Comparison of ENCODE assay signal across 9 cellular contexts in the genomic region with DNA sequence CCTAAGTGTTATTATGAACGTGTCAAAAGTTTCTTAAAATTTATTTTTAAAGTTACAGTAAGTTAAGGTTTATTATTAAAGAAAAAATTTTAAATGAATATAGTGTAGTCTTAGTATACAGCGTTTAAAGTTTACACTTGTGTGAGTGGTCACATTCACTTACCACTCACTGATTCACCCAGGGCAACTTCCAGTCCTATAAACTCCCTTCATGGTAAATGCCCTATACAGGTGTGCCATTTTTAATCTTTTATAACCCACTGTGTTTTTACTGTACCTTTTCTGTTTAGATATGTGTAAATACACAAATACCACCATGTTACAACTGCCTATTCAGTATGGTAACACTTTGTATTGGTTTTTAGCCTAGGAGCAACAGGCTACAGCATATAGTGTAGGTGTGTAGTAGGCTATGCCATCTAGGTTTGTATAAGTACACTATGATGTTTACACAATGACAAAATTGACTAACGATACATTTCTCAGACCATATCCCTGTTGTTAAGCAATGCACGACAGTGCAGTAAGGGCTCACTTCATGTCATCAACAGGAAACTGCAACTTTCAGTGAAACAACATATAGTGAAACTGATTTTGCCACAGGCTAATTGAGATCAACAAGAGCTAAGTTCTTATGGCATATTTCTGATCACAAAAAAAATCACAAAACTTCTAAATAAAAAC.
DNase-seq lines count a peak whose midpoint lies in the region; ATAC-seq and TF ChIP-seq lines count a peak whose summit lies in the region.
"Had no signal": no experiment of that assay in that cellular context is flagged by ENCODE, and none has a peak within 500 bp of the region (broad histone marks: within the 10 kb centered on the region; RNA-seq: fewer than 3 reads in every experiment).

No MANE protein-coding gene starts in this region.

- intact Hi-C loops in Calu3 (cut with micrococcal nuclease; ENCODE audit: unreplicated experiment) (loop anchor here (5.0 to 10.0 kb wide), 4 partner anchors 112 to 618 kb away; a partner anchor contains a TSS), dorsolateral prefrontal cortex (cut with DNase I) (loop anchor here (5.0 to 10.0 kb wide), 2 partner anchors 108 to 215 kb away; a partner anchor contains a TSS)

- H3K4me1 Mint-ChIP-seq in Calu3 (ENCODE audit: low read depth, unreplicated experiment): peaks cover 22% of the 10 kb centered on the region
- H3K4me1 Mint-ChIP-seq in central memory CD8-positive, alpha-beta T cell: peaks cover 11% of the 10 kb centered on the region

- H3K9me3 Mint-ChIP-seq in Calu3 (ENCODE audit: low read depth, unreplicated experiment): no peaks in the 10 kb centered on the region
- H3K9me3 Mint-ChIP-seq in central memory CD8-positive, alpha-beta T cell: no peaks in the 10 kb centered on the region

- no peaks in the 10 kb centered on the region for H3K27me3 Mint-ChIP-seq in Calu3 (ENCODE audit: unreplicated experiment)
- H3K27me3 Mint-ChIP-seq in central memory CD8-positive, alpha-beta T cell: peaks cover 14% of the 10 kb centered on the region

- DNase-seq in Calu3 (no peak), cerebellar cortex (ENCODE audit: low spot score) (no peak), dorsolateral prefrontal cortex (no peak), NCI-H345 treated with DMSO at 0.1 percent for 48 hours (lab: John Stamatoyannopoulos, UW; ENCODE audit: unreplicated experiment) (no peak), NCI-H146 treated with DMSO at 0.1 percent for 48 hours (lab: John Stamatoyannopoulos, UW; ENCODE audit: unreplicated experiment) (no peak)
- DNase-seq in central memory CD8-positive, alpha-beta T cell (ENCODE audit: low spot score in 2 of 2): no peak
- DNase-seq: stomach had no signal

- peak; percentile 74 for ATAC-seq in GM19328 (IDR thresholded peaks at IDR 0.05; ENCODE audit: unreplicated experiment)
- ATAC-seq in HG03064 (IDR thresholded peaks at IDR 0.05; ENCODE audit: low read depth, unreplicated experiment): peak; percentile 65
- ATAC-seq in central memory CD8-positive, alpha-beta T cell (replicated peaks; ENCODE audit: extremely low read depth, poor library complexity, severe bottlenecking): no peak

- H3K4me3 Mint-ChIP-seq in Calu3 (ENCODE audit: low read depth, unreplicated experiment): no peak overlapping the region
- H3K4me3 Mint-ChIP-seq in central memory CD8-positive, alpha-beta T cell: no peak overlapping the region

- peak overlapping the region; percentile 66 for H3K27ac Mint-ChIP-seq in Calu3 (ENCODE audit: unreplicated experiment)
- peak overlapping the region; percentile 63 for H3K27ac Mint-ChIP-seq in central memory CD8-positive, alpha-beta T cell (ENCODE audit: low read depth)

- TF ChIP-seq CTCF in Calu3 (IDR thresholded peaks at IDR 0.05; ENCODE audit: unreplicated experiment): no peak
- TF ChIP-seq CTCF in dorsolateral prefrontal cortex (IDR thresholded peaks at IDR 0.05 in 54 of 56, conservative IDR thresholded peaks at IDR 0.05 in 2 of 56; ENCODE audit: low read depth in 1 of 56, partially characterized antibody in 56 of 56): no peak

- H3K36me3 Mint-ChIP-seq in Calu3 (ENCODE audit: insufficient read depth, unreplicated experiment): peaks cover 10% of the 10 kb centered on the region
- peaks cover 9% of the 10 kb centered on the region for H3K36me3 Mint-ChIP-seq in central memory CD8-positive, alpha-beta T cell (ENCODE audit: insufficient read depth)

- H3K27ac ChIP-seq in dorsolateral prefrontal cortex: no peak overlapping the region
- H3K27ac ChIP-seq: stomach had no signal

- H3K27me3 ChIP-seq in dorsolateral prefrontal cortex: no peaks in the 10 kb centered on the region
- H3K27me3 ChIP-seq: stomach had no signal

- CTCF ChIA-PET in Calu3 (lab: Charles Lee): interaction anchor here (0.7 to 1.5 kb wide), 2 partner anchors 11 to 113 kb away, joined by 3 to 5 read pairs; no protein-coding TSS in a partner anchor

- H3K4me3 ChIP-seq in dorsolateral prefrontal cortex: no peak overlapping the region
- H3K4me3 ChIP-seq: stomach had no signal

- BruUV-seq in Calu3 (replicated peaks; lab: Mats Ljungman, UMichigan): no TSS peak
